Comparison of ENCODE assay signal across 33 cellular contexts in genomic region chr16:84093120-84093878, GRCh38. TPM values are rescaled to one million over a fixed set of nuclear protein-coding genes. Genes with fewer than 3 reads are reported as not detected.
"Had no signal": no experiment of that assay in that cellular context is flagged by ENCODE, and none has a peak within 500 bp of the region (broad histone marks: within the 10 kb centered on the region; RNA-seq: fewer than 3 reads in every experiment).

No MANE protein-coding gene starts in this region.

- H3K27ac Mint-ChIP-seq: stimulated activated memory B cell treated with anti-CD40 and anti-IgM and Interleukin-4, amounts not matched to agents 10 μg/mL and 1 μg/mL and 100 μg/mL, for 72 hours; stimulated activated naive CD8-positive, alpha-beta T cell treated with anti-CD3 and anti-CD28 coated beads, Interleukin-15, Interleukin-2, amounts not matched to agents 100 ng/mL and 50 ng/mL, for 24 hours had no signal

- DNase-seq: cortex of kidney; dorsolateral prefrontal cortex; effector memory CD4-positive, alpha-beta T cell; heart right ventricle; hypothalamus; kidney glomerular epithelial cell; mesenchymal stem cell; midbrain; naive thymus-derived CD4-positive, alpha-beta T cell; spleen; stimulated activated CD4-positive, alpha-beta T cell treated with anti-CD3 and anti-CD28 coated beads, Interleukin-15, amount 100 ng/mL, for 24 hours; stimulated activated CD4-positive, alpha-beta T cell treated with anti-CD3 and anti-CD28 coated beads, Interleukin-1b, Interleukin-23, amount 100 ng/mL, for 48 hours; stimulated activated CD4-positive, alpha-beta T cell treated with anti-CD3 and anti-CD28 coated beads, Interleukin-4, amount 100 ng/mL, for 24 hours; tibial artery; upper lobe of right lung had no signal

- H3K4me3 Mint-ChIP-seq: naive thymus-derived CD4-positive, alpha-beta T cell; stimulated activated memory B cell treated with anti-CD40 and anti-IgM and Interleukin-4, amounts not matched to agents 10 μg/mL and 1 μg/mL and 100 μg/mL, for 72 hours; stimulated activated naive CD8-positive, alpha-beta T cell treated with anti-CD3 and anti-CD28 coated beads, Interleukin-15, Interleukin-2, amounts not matched to agents 100 ng/mL and 50 ng/mL, for 24 hours had no signal

- H3K9me3 ChIP-seq: heart right ventricle, neutrophil, spleen, tibial artery, upper lobe of right lung, vagina had no signal

- H3K9me3 Mint-ChIP-seq: naive thymus-derived CD4-positive, alpha-beta T cell; stimulated activated memory B cell treated with anti-CD40 and anti-IgM and Interleukin-4, amounts not matched to agents 10 μg/mL and 1 μg/mL and 100 μg/mL, for 72 hours; stimulated activated naive CD8-positive, alpha-beta T cell treated with anti-CD3 and anti-CD28 coated beads, Interleukin-15, Interleukin-2, amounts not matched to agents 100 ng/mL and 50 ng/mL, for 24 hours had no signal

- ATAC-seq: esophagus mucosa; heart right ventricle; left lobe of liver; naive thymus-derived CD4-positive, alpha-beta T cell; sciatic nerve; stimulated activated memory B cell treated with anti-CD40 and anti-IgM and Interleukin-4, amounts not matched to agents 10 μg/mL and 1 μg/mL and 100 μg/mL, for 72 hours; upper lobe of right lung had no signal

- FAIRE-seq: endometrium, frontal cortex, islet of Langerhans had no signal

- H3K27me3 Mint-ChIP-seq: naive thymus-derived CD4-positive, alpha-beta T cell; stimulated activated memory B cell treated with anti-CD40 and anti-IgM and Interleukin-4, amounts not matched to agents 10 μg/mL and 1 μg/mL and 100 μg/mL, for 72 hours; stimulated activated naive CD8-positive, alpha-beta T cell treated with anti-CD3 and anti-CD28 coated beads, Interleukin-15, Interleukin-2, amounts not matched to agents 100 ng/mL and 50 ng/mL, for 24 hours had no signal

- H3K27ac ChIP-seq: heart right ventricle, neutrophil, spleen, tibial artery, upper lobe of right lung, vagina had no signal

- H3K4me1 ChIP-seq: vagina had no signal

- H3K4me3 ChIP-seq: dorsolateral prefrontal cortex, heart right ventricle, lung, spleen, tibial artery, upper lobe of right lung, vagina had no signal

- H3K27me3 ChIP-seq: dorsolateral prefrontal cortex, heart right ventricle, neutrophil, spleen, tibial artery, upper lobe of right lung, vagina had no signal

RNA-seq across cellular contexts. Expression of gene SLC38A8, which starts 50.7 kb away (rescaled TPM):
- total RNA-seq: esophagus mucosa; fibroblast of lung; frontal cortex; glomerular endothelial cell; left lobe of liver; lung; naive thymus-derived CD4-positive, alpha-beta T cell; osteoblast; pulmonary artery endothelial cell; sciatic nerve; skeletal muscle tissue; spleen; temporal lobe; upper lobe of right lung; vagina had no signal
- polyA plus RNA-seq: fibroblast of lung; naive thymus-derived CD4-positive, alpha-beta T cell; neural cell had no signal

RNA-seq across cellular contexts. Expression of gene DNAAF1, which starts 51.8 kb away (rescaled TPM):
- total RNA-seq: fibroblast of lung, glomerular endothelial cell, left lobe of liver, skeletal muscle tissue, vagina had no signal
- polyA plus RNA-seq: fibroblast of lung had no signal
